In genomic region chr4:28772066-28772465, GRCh38 we compare ENCODE assay signal across 16 cellular contexts.
A peak's percentile ranks its signal among the peaks of the same experiment; 100 is the strongest.
DNase-seq lines count a peak whose midpoint lies in the region; ATAC-seq and TF ChIP-seq lines count a peak whose summit lies in the region.
"Had no signal": no experiment of that assay in that cellular context is flagged by ENCODE, and none has a peak within 500 bp of the region (broad histone marks: within the 10 kb centered on the region; RNA-seq: fewer than 3 reads in every experiment).

No MANE protein-coding gene starts in this region.

- peak overlapping the region; percentile 42 for H3K27ac ChIP-seq in left ventricle myocardium inferior (replicated peaks)
- H3K27ac ChIP-seq in right atrium auricular region, result peak overlapping the region in 1 of 2 donors; percentile 20
- no peak overlapping the region for H3K27ac ChIP-seq in foreskin keratinocyte

- H3K36me3 ChIP-seq in left ventricle myocardium inferior, result no peaks in the 10 kb centered on the region
- no peaks in the 10 kb centered on the region for H3K36me3 ChIP-seq in right atrium auricular region

- no peak overlapping the region for H3K4me3 Mint-ChIP-seq in activated CD8-positive, alpha-beta T cell treated with anti-CD3 and anti-CD28 coated beads, Interleukin-2, amount 10 ng/mL, durations not matched to agents 7 days and 5 days
- H3K4me3 Mint-ChIP-seq: activated CD8-positive, alpha-beta T cell treated with anti-CD3 and anti-CD28 coated beads for 36 hours; brain; effector memory CD8-positive, alpha-beta T cell had no signal

- H3K27ac Mint-ChIP-seq in activated CD8-positive, alpha-beta T cell treated with anti-CD3 and anti-CD28 coated beads, Interleukin-2, amount 10 ng/mL, durations not matched to agents 7 days and 5 days, result no peak overlapping the region
- H3K27ac Mint-ChIP-seq: activated CD8-positive, alpha-beta T cell treated with anti-CD3 and anti-CD28 coated beads for 36 hours; brain; effector memory CD8-positive, alpha-beta T cell had no signal

- TF ChIP-seq CTCF in left ventricle myocardium inferior (IDR thresholded peaks at IDR 0.05; ENCODE audit: borderline replicate concordance), result no peak
- TF ChIP-seq CTCF in right atrium auricular region (IDR thresholded peaks at IDR 0.05), result no peak
- TF ChIP-seq CTCF in foreskin keratinocyte (conservative IDR thresholded peaks at IDR 0.05), result no peak

- intact Hi-C loops in left ventricle myocardium inferior (cut with micrococcal nuclease), result no loop called here

- H3K9me3 Mint-ChIP-seq in activated CD8-positive, alpha-beta T cell treated with anti-CD3 and anti-CD28 coated beads, Interleukin-2, amount 10 ng/mL, durations not matched to agents 7 days and 5 days (ENCODE audit: insufficient read depth), result peaks cover 16% of the 10 kb centered on the region

- H3K4me3 ChIP-seq in left ventricle myocardium inferior, result no peak overlapping the region
- H3K4me3 ChIP-seq in right atrium auricular region, result no peak overlapping the region

- H3K4me1 ChIP-seq in left ventricle myocardium inferior (peaks cover 5% of the 10 kb centered on the region), right atrium auricular region (no peaks in the 10 kb centered on the region), foreskin keratinocyte (peaks cover 10% of the 10 kb centered on the region)

- no peaks in the 10 kb centered on the region for H3K36me3 Mint-ChIP-seq in activated CD8-positive, alpha-beta T cell treated with anti-CD3 and anti-CD28 coated beads, Interleukin-2, amount 10 ng/mL, durations not matched to agents 7 days and 5 days (ENCODE audit: low read depth)
- H3K36me3 Mint-ChIP-seq: brain had no signal

- peak; percentile 94 for ATAC-seq in foreskin keratinocyte
- no peak for ATAC-seq in activated CD8-positive, alpha-beta T cell treated with anti-CD3 and anti-CD28 coated beads, Interleukin-2, amount 10 ng/mL, durations not matched to agents 7 days and 5 days
- ATAC-seq: activated CD8-positive, alpha-beta T cell treated with anti-CD3 and anti-CD28 coated beads for 36 hours; effector memory CD8-positive, alpha-beta T cell; HCT116 had no signal

- H3K9me3 ChIP-seq in left ventricle myocardium inferior (replicated peaks), result peaks cover 17% of the 10 kb centered on the region
- H3K9me3 ChIP-seq in right atrium auricular region, result peaks cover 0 to 8% of the 10 kb centered on the region in 2 donors

- POLR2A ChIA-PET in activated CD8-positive, alpha-beta T cell treated with anti-CD3 and anti-CD28 coated beads, Interleukin-2, amount 10 ng/mL, durations not matched to agents 7 days and 5 days (lab: Charles Lee), result no interaction called here

- no peaks in the 10 kb centered on the region for H3K27me3 ChIP-seq in left ventricle myocardium inferior (ENCODE audit: low read depth)
- H3K27me3 ChIP-seq in right atrium auricular region, result no peaks in the 10 kb centered on the region
- H3K27me3 ChIP-seq in foreskin keratinocyte, result no peaks in the 10 kb centered on the region

- H3K27me3 Mint-ChIP-seq in activated CD8-positive, alpha-beta T cell treated with anti-CD3 and anti-CD28 coated beads, Interleukin-2, amount 10 ng/mL, durations not matched to agents 7 days and 5 days (ENCODE audit: low read depth), result no peaks in the 10 kb centered on the region
- H3K27me3 Mint-ChIP-seq: activated CD8-positive, alpha-beta T cell treated with anti-CD3 and anti-CD28 coated beads for 36 hours; effector memory CD8-positive, alpha-beta T cell had no signal

- DNase-seq in left ventricle myocardium inferior (no peak), right atrium auricular region (ENCODE audit: low spot score) (no peak), amniotic epithelial cell (ENCODE audit: low read depth) (peak; percentile 84), foreskin keratinocyte (peak; percentile 40 to 69), stromal cell of bone marrow (ENCODE audit: low read depth) (peak; percentile 18)
- DNase-seq in NK-92 treated with Interleukin-12 subunit alpha and Interleukin-12 subunit beta, amount 100 ng/mL, for 24 hours (lab: John Stamatoyannopoulos, UW), result no peak
- DNase-seq in stimulated activated CD4-positive, alpha-beta T cell treated with anti-CD3 and anti-CD28 coated beads, Interleukin-15, amount 100 ng/mL, for 24 hours, result no peak
- no peak for DNase-seq in activated CD8-positive, alpha-beta T cell treated with anti-CD3 and anti-CD28 coated beads, Interleukin-2, amount 10 ng/mL, durations not matched to agents 7 days and 5 days
- DNase-seq: activated CD8-positive, alpha-beta T cell treated with anti-CD3 and anti-CD28 coated beads for 36 hours; activated effector memory CD4-positive, alpha-beta T cell treated with anti-CD3 and anti-CD28 coated beads, Interleukin-2, amount 50 U/mL, for 16 hours; DMS 273 treated with DMSO at 0.1 percent for 48 hours; effector memory CD8-positive, alpha-beta T cell; MV-4-11; NCI-H2171 treated with DMSO at 0.1 percent for 48 hours had no signal

- no peaks in the 10 kb centered on the region for H3K4me1 Mint-ChIP-seq in activated CD8-positive, alpha-beta T cell treated with anti-CD3 and anti-CD28 coated beads, Interleukin-2, amount 10 ng/mL, durations not matched to agents 7 days and 5 days (ENCODE audit: low read depth)

- CTCF ChIA-PET in activated CD8-positive, alpha-beta T cell treated with anti-CD3 and anti-CD28 coated beads, Interleukin-2, amount 10 ng/mL, durations not matched to agents 7 days and 5 days (lab: Charles Lee), result no interaction called here

Comparison
In these comparisons a context has a peak if more than half of its experiments do, and no peak if none do; other contexts are left out.
1. DNase-seq: peak in amniotic epithelial cell (single experiment), foreskin keratinocyte (2 of 2) and stromal cell of bone marrow (single experiment); none in left ventricle myocardium inferior (single experiment), right atrium auricular region (single experiment), NK-92 treated with Interleukin-12 subunit alpha and Interleukin-12 subunit beta, amount 100 ng/mL, for 24 hours (single experiment), stimulated activated CD4-positive, alpha-beta T cell treated with anti-CD3 and anti-CD28 coated beads, Interleukin-15, amount 100 ng/mL, for 24 hours (single experiment) and activated CD8-positive, alpha-beta T cell treated with anti-CD3 and anti-CD28 coated beads, Interleukin-2, amount 10 ng/mL, durations not matched to agents 7 days and 5 days (single experiment).